Comparison of ENCODE assay signal across 8 cellular contexts in the genomic region with DNA sequence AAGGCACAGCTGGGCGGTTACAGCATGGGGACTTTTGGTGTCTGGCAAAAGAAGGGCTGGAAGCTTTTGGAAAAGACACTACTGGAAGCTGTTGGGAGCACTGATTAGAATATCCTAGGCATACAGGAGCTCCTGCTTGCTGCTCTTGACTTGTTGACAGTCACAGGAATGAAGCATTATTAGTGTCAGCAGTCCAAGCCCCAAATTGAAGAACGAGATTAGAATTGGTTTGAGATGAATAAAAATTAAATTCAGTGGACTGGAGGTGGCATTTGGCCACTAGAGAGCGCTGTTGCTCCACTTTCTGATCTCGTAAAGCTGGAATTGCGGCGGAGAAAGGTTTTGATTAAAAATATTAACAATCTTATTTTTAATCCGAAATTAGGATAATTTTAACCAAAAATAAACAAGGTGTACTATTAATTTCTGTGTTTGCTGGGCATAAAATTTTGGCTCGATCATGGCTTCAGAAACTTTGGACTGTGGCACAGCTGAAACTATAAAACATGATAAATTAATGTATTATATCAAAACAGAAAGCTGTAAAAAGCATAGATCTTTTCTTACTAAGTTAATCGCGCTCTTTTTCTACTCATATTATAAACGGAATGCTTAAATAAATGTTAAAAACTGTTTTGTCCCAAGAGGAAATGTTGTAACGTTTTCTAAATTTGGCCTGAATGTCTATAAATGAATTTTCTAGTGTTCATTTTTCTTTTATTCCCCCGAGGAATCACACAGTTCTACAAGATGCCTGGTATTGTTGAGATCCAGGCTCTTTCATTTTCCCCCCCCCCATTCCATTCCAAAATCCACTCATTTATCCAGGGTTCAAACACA. TPM values are rescaled to one million over a fixed set of nuclear protein-coding genes. Genes with fewer than 3 reads are reported as not detected.
A peak's percentile ranks its signal among the peaks of the same experiment; 100 is the strongest.
DNase-seq lines count a peak whose midpoint lies in the region; ATAC-seq and TF ChIP-seq lines count a peak whose summit lies in the region.

No MANE protein-coding gene starts in this region.

- H3K9me3 ChIP-seq in CD4-positive, alpha-beta T cell (ENCODE audit: control insufficient read depth, low read length), result no peaks in the 10 kb centered on the region
- H3K9me3 ChIP-seq in adipocyte (ENCODE audit: control insufficient read depth, low read length) (no peaks in the 10 kb centered on the region), right cardiac atrium (ENCODE audit: control insufficient read depth, low read length) (no peaks in the 10 kb centered on the region), spleen (no peaks in the 10 kb centered on the region)

- 4% methylated on average over 13 of the region's 13 CpGs for WGBS in right cardiac atrium
- WGBS in spleen, 5 donors, result 4 to 5% (median 4%) methylated on average over 13 of the region's 13 CpGs

- H3K4me1 ChIP-seq in adipocyte (ENCODE audit: control insufficient read depth, insufficient read depth, low read length) (peaks cover 14% of the 10 kb centered on the region), right cardiac atrium (ENCODE audit: control insufficient read depth, insufficient read depth, low read length) (peaks cover 9% of the 10 kb centered on the region), spleen (peaks cover 0 to 77% (median 48%) of the 10 kb centered on the region in 6 donors)

- peak overlapping the region; percentile 38 for H3K27ac Mint-ChIP-seq in CD4-positive, alpha-beta T cell

- H3K9ac ChIP-seq in adipocyte (ENCODE audit: low read length), result peak overlapping the region; percentile 92

- intact Hi-C loops in CD4-positive, alpha-beta T cell (cut with DNase I, micrococcal nuclease), result loop anchor here (1.0 to 10.0 kb wide), 9 partner anchors 48 to 1022 kb away; no protein-coding TSS in a partner anchor
- intact Hi-C loops in right cardiac atrium (cut with DNase I) (loop anchor here in 3 of 4 donors (5.0 to 10.0 kb wide), 4 partner anchors 330 to 1020 kb away; no protein-coding TSS in a partner anchor), spleen (cut with DNase I; ENCODE audit: low total_unique reads) (loop anchor here (5.0 kb wide), 4 partner anchors 425 to 1020 kb away; no protein-coding TSS in a partner anchor)

- no peaks in the 10 kb centered on the region for H3K36me3 ChIP-seq in adipocyte (ENCODE audit: control insufficient read depth, insufficient read depth, low read length, severe bottlenecking)
- H3K36me3 ChIP-seq in spleen, result no peaks in the 10 kb centered on the region

- POLR2A ChIA-PET in CD4-positive, alpha-beta T cell (lab: Charles Lee), result interaction anchor here (0.5 to 1.4 kb wide), 6 partner anchors 12 to 1022 kb away, joined by 3 to 8 read pairs (median 3); no protein-coding TSS in a partner anchor

- peak; percentile 87 for TF ChIP-seq RAD21 in Ishikawa (IDR thresholded peaks at IDR 0.05; ENCODE audit: low read depth)

- no peak overlapping the region for H3K4me3 Mint-ChIP-seq in CD4-positive, alpha-beta T cell

- no peak for TF ChIP-seq POLR2A in spleen (IDR thresholded peaks at IDR 0.05)

- H3K27ac ChIP-seq in CD4-positive, alpha-beta T cell (ENCODE audit: low read depth, low read length), result no peak overlapping the region
- H3K27ac ChIP-seq in right cardiac atrium (ENCODE audit: low read length) (no peak overlapping the region), spleen (peak overlapping the region in 4 of 8 donors; percentile 24 to 93 (median 58))

- H3K9me3 Mint-ChIP-seq in CD4-positive, alpha-beta T cell, result no peaks in the 10 kb centered on the region

- H3K4me1 Mint-ChIP-seq in CD4-positive, alpha-beta T cell (ENCODE audit: low read depth), result peaks cover 45% of the 10 kb centered on the region

- ATAC-seq in CD4-positive, alpha-beta T cell (ENCODE audit: poor library complexity), result no peak
- ATAC-seq in right cardiac atrium (no peak), HG02798 (IDR thresholded peaks at IDR 0.05; ENCODE audit: poor library complexity, unreplicated experiment) (no peak), HG03439 (IDR thresholded peaks at IDR 0.05; ENCODE audit: unreplicated experiment) (no peak)

- no peaks in the 10 kb centered on the region for H3K36me3 Mint-ChIP-seq in CD4-positive, alpha-beta T cell (ENCODE audit: low read depth)

- no peak for TF ChIP-seq EP300 in Ishikawa (IDR thresholded peaks at IDR 0.05; ENCODE audit: borderline replicate concordance)

- peak; percentile 54 to 73 (median 62) for DNase-seq in CD4-positive, alpha-beta T cell
- DNase-seq in SKM-1 (lab: John Stamatoyannopoulos, UW; ENCODE audit: unreplicated experiment) (peak; percentile 42), adipocyte (ENCODE audit: low read depth) (peak; percentile 89), right cardiac atrium (peak in 2 of 3 donors; percentile 64 to 87), spleen (no peak)

- CTCF ChIA-PET in CD4-positive, alpha-beta T cell (lab: Charles Lee), result interaction anchor here (0.5 to 4.4 kb wide), 25 partner anchors 10 to 1037 kb away, joined by 3 to 42 read pairs (median 4); a partner anchor contains a TSS

- peaks cover 84% of the 10 kb centered on the region for H3K27me3 Mint-ChIP-seq in CD4-positive, alpha-beta T cell

- peak; percentile 99 for TF ChIP-seq CTCF in CD4-positive, alpha-beta T cell (IDR thresholded peaks at IDR 0.05)
- TF ChIP-seq CTCF in spleen (IDR thresholded peaks at IDR 0.05 in 8 of 11, conservative IDR thresholded peaks at IDR 0.05 in 3 of 11), result peak; percentile 56 to 94 (median 80)

- H3K4me3 ChIP-seq in adipocyte (ENCODE audit: low read length) (peak overlapping the region; percentile 84), right cardiac atrium (ENCODE audit: low read length) (no peak overlapping the region), spleen (peak overlapping the region in 1 of 8 donors; percentile 4)

- peaks cover 90% of the 10 kb centered on the region for H3K27me3 ChIP-seq in CD4-positive, alpha-beta T cell (ENCODE audit: control insufficient read depth, insufficient read depth, low read length)
- no peaks in the 10 kb centered on the region for H3K27me3 ChIP-seq in adipocyte (replicated peaks; ENCODE audit: control insufficient read depth, insufficient read depth, low read length)
- H3K27me3 ChIP-seq in right cardiac atrium (ENCODE audit: control insufficient read depth, insufficient read depth), result peaks cover 9% of the 10 kb centered on the region
- H3K27me3 ChIP-seq in spleen (replicated peaks in 1 of 7), result peaks cover 8 to 100% (median 92%) of the 10 kb centered on the region in 7 donors

TF ChIP-seq in Ishikawa, 13 proteins besides CTCF, POLR2A, EP300 and RAD21 (continues in another document):
- TF ChIP-seq CREB1 (IDR thresholded peaks at IDR 0.05; ENCODE audit: low read depth) (no peak), CEBPB (IDR thresholded peaks at IDR 0.05) (no peak), FOXM1 (IDR thresholded peaks at IDR 0.05; ENCODE audit: borderline replicate concordance, low read depth) (no peak), TAF1 (IDR thresholded peaks at IDR 0.05; ENCODE audit: low read depth) (no peak), ZBTB7A (IDR thresholded peaks at IDR 0.05; ENCODE audit: low read depth) (no peak), TEAD4 (IDR thresholded peaks at IDR 0.05) (no peak), TCF12 (IDR thresholded peaks at IDR 0.05; ENCODE audit: low read depth) (no peak), NFIC (IDR thresholded peaks at IDR 0.05) (no peak), EGR1 (IDR thresholded peaks at IDR 0.05) (no peak)
- TF ChIP-seq, protein P1, sequence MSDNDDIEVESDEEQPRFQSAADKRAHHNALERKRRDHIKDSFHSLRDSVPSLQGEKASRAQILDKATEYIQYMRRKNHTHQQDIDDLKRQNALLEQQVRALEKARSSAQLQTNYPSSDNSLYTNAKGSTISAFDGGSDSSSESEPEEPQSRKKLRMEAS (IDR thresholded peaks at IDR 0.05), result no peak
- TF ChIP-seq, protein P2, sequence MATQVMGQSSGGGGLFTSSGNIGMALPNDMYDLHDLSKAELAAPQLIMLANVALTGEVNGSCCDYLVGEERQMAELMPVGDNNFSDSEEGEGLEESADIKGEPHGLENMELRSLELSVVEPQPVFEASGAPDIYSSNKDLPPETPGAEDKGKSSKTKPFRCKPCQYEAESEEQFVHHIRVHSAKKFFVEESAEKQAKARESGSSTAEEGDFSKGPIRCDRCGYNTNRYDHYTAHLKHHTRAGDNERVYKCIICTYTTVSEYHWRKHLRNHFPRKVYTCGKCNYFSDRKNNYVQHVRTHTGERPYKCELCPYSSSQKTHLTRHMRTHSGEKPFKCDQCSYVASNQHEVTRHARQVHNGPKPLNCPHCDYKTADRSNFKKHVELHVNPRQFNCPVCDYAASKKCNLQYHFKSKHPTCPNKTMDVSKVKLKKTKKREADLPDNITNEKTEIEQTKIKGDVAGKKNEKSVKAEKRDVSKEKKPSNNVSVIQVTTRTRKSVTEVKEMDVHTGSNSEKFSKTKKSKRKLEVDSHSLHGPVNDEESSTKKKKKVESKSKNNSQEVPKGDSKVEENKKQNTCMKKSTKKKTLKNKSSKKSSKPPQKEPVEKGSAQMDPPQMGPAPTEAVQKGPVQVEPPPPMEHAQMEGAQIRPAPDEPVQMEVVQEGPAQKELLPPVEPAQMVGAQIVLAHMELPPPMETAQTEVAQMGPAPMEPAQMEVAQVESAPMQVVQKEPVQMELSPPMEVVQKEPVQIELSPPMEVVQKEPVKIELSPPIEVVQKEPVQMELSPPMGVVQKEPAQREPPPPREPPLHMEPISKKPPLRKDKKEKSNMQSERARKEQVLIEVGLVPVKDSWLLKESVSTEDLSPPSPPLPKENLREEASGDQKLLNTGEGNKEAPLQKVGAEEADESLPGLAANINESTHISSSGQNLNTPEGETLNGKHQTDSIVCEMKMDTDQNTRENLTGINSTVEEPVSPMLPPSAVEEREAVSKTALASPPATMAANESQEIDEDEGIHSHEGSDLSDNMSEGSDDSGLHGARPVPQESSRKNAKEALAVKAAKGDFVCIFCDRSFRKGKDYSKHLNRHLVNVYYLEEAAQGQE (IDR thresholded peaks at IDR 0.05; ENCODE audit: low read depth), result no peak

RNA-seq across cellular contexts. Expression of a gene that starts 2.4 kb away (rescaled TPM):
- not detected for total RNA-seq in CD4-positive, alpha-beta T cell
- total RNA-seq in right cardiac atrium (under 1 TPM; 0.11 to 0.39 (median 0.28) TPM), spleen (10 to 100 TPM; 10.5 to 27.0 (median 16.8) TPM)
- polyA plus RNA-seq in right cardiac atrium (0.63 TPM), spleen (10 to 100 TPM in 1 of 3 donors, 1 to 10 TPM in 2; 4.7 to 15.7 (median 6.0) TPM)

RNA-seq across cellular contexts. Expression of a gene that starts 4.6 kb away (rescaled TPM):
- not detected for total RNA-seq in CD4-positive, alpha-beta T cell
- total RNA-seq in right cardiac atrium (not detected), spleen (1 to 10 TPM; 1.1 to 4.0 (median 2.9) TPM)
- polyA plus RNA-seq in right cardiac atrium (0.09 TPM), spleen (1 to 10 TPM; 1.2 to 3.6 (median 1.5) TPM)

RNA-seq across cellular contexts. Expression of a gene that starts 10.6 kb away (rescaled TPM):
- total RNA-seq in CD4-positive, alpha-beta T cell, result not detected
- total RNA-seq in right cardiac atrium (not detected), spleen (not detected)
- polyA plus RNA-seq in right cardiac atrium (not detected), spleen (under 1 TPM in 1 of 3 donors, not detected in 2; 0.06 TPM)

RNA-seq across cellular contexts. Expression of a gene that starts 20.1 kb away (rescaled TPM):
- not detected for total RNA-seq in CD4-positive, alpha-beta T cell
- total RNA-seq in right cardiac atrium (not detected), spleen (not detected)
- polyA plus RNA-seq in right cardiac atrium (not detected), spleen (not detected)

RNA-seq across cellular contexts. Expression of a gene that starts 24.2 kb away (rescaled TPM):
- not detected for total RNA-seq in CD4-positive, alpha-beta T cell
- total RNA-seq in right cardiac atrium, result not detected
- polyA plus RNA-seq in right cardiac atrium, result 0.29 TPM
- 1 to 10 TPM; 3.9 to 9.8 (median 8.3) TPM for total RNA-seq in spleen
- polyA plus RNA-seq in spleen, result 1 to 10 TPM in 2 of 3 donors, under 1 TPM in 1; 0.88 to 5.1 (median 2.1) TPM

Comparison
In these comparisons a context has a peak if more than half of its experiments do, and no peak if none do; other contexts are left out.
1. RNA of a gene that starts 2.4 kb away (total RNA-seq): 10.5 to 27.0 TPM in spleen; 0.11 to 0.39 TPM in right cardiac atrium and not detected in CD4-positive, alpha-beta T cell; every median in the first group is over 4 times any median in the second.